2 cellular contexts compared by ENCODE assay signal in genomic region chr2:207762146-207762545, GRCh38.
TF ChIP-seq lines count a peak whose summit lies in the region.

No MANE protein-coding gene starts in this region.

TF ChIP-seq in SK-N-SH, 30 proteins besides CTCF, POLR2A, EP300 and RAD21:
- TF ChIP-seq YY1 (IDR thresholded peaks at IDR 0.05; ENCODE audit: low read depth) = no peak
- TF ChIP-seq REST (IDR thresholded peaks at IDR 0.05; ENCODE audit: low read depth, low read length) = no peak
- no peak for TF ChIP-seq SMC3 (IDR thresholded peaks at IDR 0.05; ENCODE audit: low read depth, low read length)
- no peak for TF ChIP-seq EZH2phosphoT487 (IDR thresholded peaks at IDR 0.05; ENCODE audit: borderline replicate concordance, low read depth)
- TF ChIP-seq RXRA (IDR thresholded peaks at IDR 0.05; ENCODE audit: borderline replicate concordance, low read depth) = no peak
- TF ChIP-seq FOSL2 (IDR thresholded peaks at IDR 0.05; ENCODE audit: borderline replicate concordance, low read depth) = no peak
- no peak for TF ChIP-seq TAF1 (IDR thresholded peaks at IDR 0.05; ENCODE audit: borderline replicate concordance, low read depth, low read length)
- TF ChIP-seq IRF3 (IDR thresholded peaks at IDR 0.05; ENCODE audit: low read depth, low read length) = no peak
- no peak for TF ChIP-seq SIN3A (IDR thresholded peaks at IDR 0.05; ENCODE audit: borderline replicate concordance, low read depth, low read length)
- TF ChIP-seq RFX5 (IDR thresholded peaks at IDR 0.05; ENCODE audit: low read length) = no peak
- TF ChIP-seq GABPA (IDR thresholded peaks at IDR 0.05; ENCODE audit: low read depth) = no peak
- TF ChIP-seq USF2 (IDR thresholded peaks at IDR 0.05; ENCODE audit: borderline replicate concordance, low read depth, low read length) = no peak
- TF ChIP-seq ELF1 (IDR thresholded peaks at IDR 0.05) = no peak
- TF ChIP-seq USF1 (IDR thresholded peaks at IDR 0.05; ENCODE audit: borderline replicate concordance, low read depth) = no peak
- no peak for TF ChIP-seq RCOR1 (IDR thresholded peaks at IDR 0.05; ENCODE audit: low read length)
- no peak for TF ChIP-seq NRF1 (IDR thresholded peaks at IDR 0.05; ENCODE audit: low read depth, low read length)

TF ChIP-seq in H1, 55 proteins besides CTCF, POLR2A, EP300 and RAD21:
- TF ChIP-seq EGR1 (IDR thresholded peaks at IDR 0.05; ENCODE audit: borderline replicate concordance, low read depth, low read length) = no peak
- TF ChIP-seq CHD7 (IDR thresholded peaks at IDR 0.05; ENCODE audit: insufficient replicate concordance, low read length) = no peak
- TF ChIP-seq ATF2 (IDR thresholded peaks at IDR 0.05; ENCODE audit: low read length) = no peak
- no peak for TF ChIP-seq POLR2AphosphoS5 (IDR thresholded peaks at IDR 0.05; ENCODE audit: low read depth, low read length)
- no peak for TF ChIP-seq GABPA (IDR thresholded peaks at IDR 0.05; ENCODE audit: borderline replicate concordance, insufficient read depth, low read length)
